In genomic region chr7:146002431-146003078, GRCh38 we compare ENCODE assay signal across 13 cellular contexts.
DNase-seq lines count a peak whose midpoint lies in the region; ATAC-seq, FAIRE-seq and TF ChIP-seq lines count a peak whose summit lies in the region.
"Had no signal": no experiment of that assay in that cellular context is flagged by ENCODE, and none has a peak within 500 bp of the region (broad histone marks: within the 10 kb centered on the region; RNA-seq: fewer than 3 reads in every experiment).

No MANE protein-coding gene starts in this region.

- FAIRE-seq in urothelium cell line (lab: Jason Lieb, UNC), result no peak

- H3K27ac ChIP-seq in OCI-LY1 (ENCODE audit: low read depth, low read length, poor library complexity, severe bottlenecking) (no peak overlapping the region), Peyer's patch (no peak overlapping the region)
- H3K27ac ChIP-seq: colonic mucosa, testis had no signal

- no peaks in the 10 kb centered on the region for H3K27me3 ChIP-seq in OCI-LY1 (ENCODE audit: insufficient read depth, low read length)
- no peaks in the 10 kb centered on the region for H3K27me3 ChIP-seq in Peyer's patch
- H3K27me3 ChIP-seq: colonic mucosa, testis had no signal

- ATAC-seq in GM18498 (IDR thresholded peaks at IDR 0.05; ENCODE audit: unreplicated experiment), result peak; percentile 95
- peak; percentile 91 for ATAC-seq in GM21515 (IDR thresholded peaks at IDR 0.05; ENCODE audit: unreplicated experiment)
- ATAC-seq in HG03066 (IDR thresholded peaks at IDR 0.05; ENCODE audit: low read depth, unreplicated experiment), result peak; percentile 87
- ATAC-seq: left colon, SK-N-SH treated with all-trans-retinoic acid at 6 μM for 48 hours had no signal

- H3K9me3 ChIP-seq in OCI-LY1 (ENCODE audit: low read length) (no peaks in the 10 kb centered on the region), Peyer's patch (no peaks in the 10 kb centered on the region)
- H3K9me3 ChIP-seq: colonic mucosa, testis had no signal

- H3K4me1 ChIP-seq in OCI-LY1 (ENCODE audit: insufficient read depth, low read length, severe bottlenecking) (peaks cover 25% of the 10 kb centered on the region), Peyer's patch (no peaks in the 10 kb centered on the region)
- H3K4me1 ChIP-seq: colonic mucosa, testis had no signal

- no peaks in the 10 kb centered on the region for H4K20me1 ChIP-seq in OCI-LY1 (ENCODE audit: insufficient read depth, low read length)

- TF ChIP-seq CTCF in OCI-LY1 (IDR thresholded peaks at IDR 0.05; ENCODE audit: low read length) (no peak), Peyer's patch (IDR thresholded peaks at IDR 0.05) (no peak), GM13976 (IDR thresholded peaks at IDR 0.05; ENCODE audit: borderline replicate concordance, control extremely low read depth, extremely low read depth, insufficient read depth, missing control alignments) (no peak)

- no peak for DNase-seq in Peyer's patch
- no peak for DNase-seq in GM13976 (ENCODE audit: low spot score)
- no peak for DNase-seq in urothelium cell line (ENCODE audit: low spot score)
- no peak for DNase-seq in activated CD4-positive, alpha-beta T cell treated with anti-CD3 and anti-CD28 coated beads, Interleukin-2, amount 50 U/mL, for 4 hours
- DNase-seq: colonic mucosa, left colon, NCI-H345, testis had no signal

- H3K9me2 ChIP-seq in OCI-LY1 (ENCODE audit: low read depth, low read length), result no peaks in the 10 kb centered on the region

- peak overlapping the region; percentile 2; the same call in 1 of the 2 replicates for H3K4me2 ChIP-seq in OCI-LY1 (ENCODE audit: low read length)

- no peak overlapping the region for H3K9ac ChIP-seq in OCI-LY1 (ENCODE audit: low read length)

- TF ChIP-seq POLR2A in Peyer's patch (IDR thresholded peaks at IDR 0.05), result no peak

- H3K36me3 ChIP-seq in OCI-LY1 (ENCODE audit: insufficient read depth, low read length), result no peaks in the 10 kb centered on the region
- no peaks in the 10 kb centered on the region for H3K36me3 ChIP-seq in Peyer's patch
- H3K36me3 ChIP-seq: colonic mucosa had no signal

- H3F3A ChIP-seq in OCI-LY1 (ENCODE audit: insufficient read depth, low read length), result no peaks in the 10 kb centered on the region

- no peak overlapping the region for H2AFZ ChIP-seq in OCI-LY1 (ENCODE audit: low read length)

- H3K79me2 ChIP-seq in OCI-LY1 (ENCODE audit: insufficient read depth, low read length), result no peaks in the 10 kb centered on the region

- in situ Hi-C loops in GM13976 (cut with MboI; ENCODE audit: low sequenced_read_pairs, unreplicated experiment), result no loop called here

- no peak overlapping the region for H3K4me3 ChIP-seq in OCI-LY1 (ENCODE audit: low read depth, low read length, poor library complexity, severe bottlenecking)
- no peak overlapping the region for H3K4me3 ChIP-seq in Peyer's patch
- H3K4me3 ChIP-seq: colonic mucosa, testis had no signal
